In the genomic region with DNA sequence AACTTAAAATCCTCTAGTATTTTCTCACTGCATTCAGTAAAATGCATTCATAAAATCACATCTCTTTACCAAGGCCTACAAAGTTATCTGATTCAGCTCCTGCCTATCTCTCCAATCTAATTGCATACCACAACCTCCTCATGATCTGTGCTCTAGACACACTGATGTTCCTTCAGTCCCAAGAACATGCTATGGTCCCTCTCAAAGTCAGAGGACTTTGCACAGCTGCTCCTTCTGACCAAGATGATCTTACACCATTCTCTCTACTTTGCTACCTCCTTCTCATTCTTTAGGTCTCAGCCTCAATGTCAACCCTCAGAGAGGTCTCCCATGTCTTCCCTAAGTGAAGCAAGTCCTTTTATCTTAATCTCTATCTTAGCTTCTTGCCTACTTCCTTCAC, we compare ENCODE assay signal across 1 cellular context.
TF ChIP-seq lines count a peak whose summit lies in the region.

No MANE protein-coding gene starts in this region.

TF ChIP-seq in HCT116, 20 proteins besides CTCF, POLR2A, EP300 and RAD21 (continued from another document):
- TF ChIP-seq ATF3 (IDR thresholded peaks at IDR 0.05) (no peak), CEBPB (IDR thresholded peaks at IDR 0.05; ENCODE audit: low read depth) (no peak), MAX (IDR thresholded peaks at IDR 0.05) (no peak), ELF1 (IDR thresholded peaks at IDR 0.05; ENCODE audit: borderline replicate concordance, low read depth) (no peak)
TF ChIP-seq in HCT116: peak in this region for 0.
